24 cellular contexts compared by ENCODE assay signal in the genomic region with DNA sequence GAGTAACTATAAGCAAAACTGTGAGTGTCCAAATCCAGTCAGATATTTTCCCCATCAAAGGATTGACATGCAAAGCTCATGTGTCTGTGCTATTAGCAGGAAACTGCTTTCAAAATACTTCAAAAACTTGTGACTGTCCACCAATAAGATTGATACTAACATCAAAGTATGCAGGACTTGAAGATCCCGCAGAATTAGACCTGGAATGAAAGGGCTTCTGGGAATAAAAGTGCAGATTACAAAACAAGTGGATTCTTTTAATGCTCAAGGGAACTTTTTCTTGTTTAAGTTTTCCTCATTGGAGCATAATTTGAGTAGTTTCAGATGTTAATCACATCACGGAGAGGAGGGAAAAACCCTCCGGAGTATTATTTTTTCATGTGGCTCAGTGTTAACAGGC. TPM values are rescaled to one million over a fixed set of nuclear protein-coding genes. Genes with fewer than 3 reads are reported as not detected.
DNase-seq lines count a peak whose midpoint lies in the region; ATAC-seq and TF ChIP-seq lines count a peak whose summit lies in the region.
"Had no signal": no experiment of that assay in that cellular context is flagged by ENCODE, and none has a peak within 500 bp of the region (broad histone marks: within the 10 kb centered on the region; RNA-seq: fewer than 3 reads in every experiment).

No MANE protein-coding gene starts in this region.

- H3K23ac ChIP-seq in trophoblast cell (ENCODE audit: low read length), result no peak overlapping the region

- WGBS in trophoblast cell (ENCODE audit: extremely low coverage, insufficient coverage, insufficient read length), result no CpG with 5 or more reads among the region's 3 CpGs

- H3K27me3 Mint-ChIP-seq in GM23338 (ENCODE audit: insufficient read depth, low read depth, poor library complexity), result no peaks in the 10 kb centered on the region

- no peak overlapping the region for H3K4me2 ChIP-seq in trophoblast cell (ENCODE audit: low read length)
- no peak overlapping the region for H3K4me2 ChIP-seq in GM23338
- H3K4me2 ChIP-seq: BLaER1 treated with 17β-estradiol and CSF1 and Interleukin-3, amounts not matched to agents 10 nM and 100 nM; KMS-11 had no signal

- H3K4me3 ChIP-seq in trophoblast cell (ENCODE audit: low read depth, low read length) (no peak overlapping the region), GM23338 (no peak overlapping the region)
- H3K4me3 ChIP-seq: BLaER1 treated with 17β-estradiol and CSF1 and Interleukin-3, amounts not matched to agents 10 nM and 100 nM; GM12878 had no signal

- H3K27me3 ChIP-seq in trophoblast cell (ENCODE audit: insufficient read depth, low read length) (no peaks in the 10 kb centered on the region), GM23338 (ENCODE audit: insufficient read depth) (no peaks in the 10 kb centered on the region)
- H3K27me3 ChIP-seq: BLaER1 treated with 17β-estradiol and CSF1 and Interleukin-3, amounts not matched to agents 10 nM and 100 nM had no signal

- peaks cover 16% of the 10 kb centered on the region for H3K4me1 Mint-ChIP-seq in GM23338
- H3K4me1 Mint-ChIP-seq: T-cell had no signal

- no peak overlapping the region for H2BK12ac ChIP-seq in trophoblast cell (ENCODE audit: low read length)

- no peak overlapping the region for H3K4ac ChIP-seq in trophoblast cell (ENCODE audit: low read depth, low read length)

- H2AK5ac ChIP-seq in trophoblast cell (ENCODE audit: low read length), result no peak overlapping the region

- no peaks in the 10 kb centered on the region for H3K4me1 ChIP-seq in trophoblast cell (ENCODE audit: control insufficient read depth in 1 of 2, insufficient read depth in 2 of 2, low read length in 2 of 2)
- peaks cover 10% of the 10 kb centered on the region for H3K4me1 ChIP-seq in GM23338 (ENCODE audit: insufficient read depth)
- H3K4me1 ChIP-seq: BLaER1 treated with 17β-estradiol and CSF1 and Interleukin-3, amounts not matched to agents 10 nM and 100 nM had no signal

- no peaks in the 10 kb centered on the region for H3F3A ChIP-seq in GM23338 (replicated peaks; ENCODE audit: low read depth)

- H3K27ac ChIP-seq in trophoblast cell (ENCODE audit: low read depth, low read length), result no peak overlapping the region
- H3K27ac ChIP-seq in GM23338 (ENCODE audit: low read depth), result no peak overlapping the region
- H3K27ac ChIP-seq: BLaER1 treated with 17β-estradiol and CSF1 and Interleukin-3, amounts not matched to agents 10 nM and 100 nM; KMS-11 had no signal

- no peak overlapping the region for H3K27ac Mint-ChIP-seq in GM23338
- H3K27ac Mint-ChIP-seq: CD8-positive, alpha-beta T cell; T-cell had no signal

- no peak overlapping the region for H3K4me3 Mint-ChIP-seq in GM23338
- H3K4me3 Mint-ChIP-seq: CD8-positive, alpha-beta T cell; T-cell had no signal

- H3K9ac ChIP-seq in trophoblast cell (ENCODE audit: low read length), result no peak overlapping the region
- H3K9ac ChIP-seq: BLaER1 treated with 17β-estradiol and CSF1 and Interleukin-3, amounts not matched to agents 10 nM and 100 nM; KMS-11 had no signal

- no peaks in the 10 kb centered on the region for H3K36me3 ChIP-seq in trophoblast cell (ENCODE audit: control insufficient read depth in 1 of 2, insufficient read depth in 2 of 2, low read length in 2 of 2)
- H3K36me3 ChIP-seq in GM23338 (ENCODE audit: insufficient read depth), result no peaks in the 10 kb centered on the region
- H3K36me3 ChIP-seq: BLaER1 treated with 17β-estradiol and CSF1 and Interleukin-3, amounts not matched to agents 10 nM and 100 nM had no signal

- H3K79me2 ChIP-seq in trophoblast cell (ENCODE audit: control insufficient read depth, insufficient read depth, low read length, poor library complexity), result no peaks in the 10 kb centered on the region
- H3K79me2 ChIP-seq in GM23338 (replicated peaks; ENCODE audit: insufficient read depth), result no peaks in the 10 kb centered on the region

- H3K9me3 Mint-ChIP-seq in GM23338, result peaks cover 9% of the 10 kb centered on the region; the same call in 2 of the 3 replicates
- H3K9me3 Mint-ChIP-seq: CD8-positive, alpha-beta T cell; T-cell had no signal

- H4K91ac ChIP-seq in trophoblast cell (ENCODE audit: low read depth, low read length), result no peak overlapping the region

- H3K18ac ChIP-seq in trophoblast cell (ENCODE audit: low read length), result no peak overlapping the region

- no peak overlapping the region for H2BK5ac ChIP-seq in trophoblast cell (ENCODE audit: low read depth, low read length, poor library complexity)

- H3K79me1 ChIP-seq in trophoblast cell (ENCODE audit: low read length), result no peaks in the 10 kb centered on the region

- H3K36me3 Mint-ChIP-seq in GM23338 (ENCODE audit: low read depth), result peaks cover 3% of the 10 kb centered on the region; the same call in 2 of the 3 replicates
- H3K36me3 Mint-ChIP-seq: CD8-positive, alpha-beta T cell; T-cell had no signal

- no peaks in the 10 kb centered on the region for H4K20me1 ChIP-seq in GM23338 (replicated peaks; ENCODE audit: insufficient read depth)
- H4K20me1 ChIP-seq: BLaER1 treated with 17β-estradiol and CSF1 and Interleukin-3, amounts not matched to agents 10 nM and 100 nM had no signal

- no peak overlapping the region for H4K12ac ChIP-seq in trophoblast cell (ENCODE audit: low read depth, low read length)

- H4K8ac ChIP-seq in trophoblast cell (ENCODE audit: low read depth, low read length), result no peak overlapping the region

- no peak for TF ChIP-seq CTCF in GM23338 (conservative IDR thresholded peaks at IDR 0.05; ENCODE audit: low read depth in 2 of 2)

- ATAC-seq in GM23338, result no peak
- ATAC-seq: CD8-positive, alpha-beta T cell; GM12878; HCT116; SK-N-SH treated with all-trans-retinoic acid at 6 μM for 48 hours; T-cell had no signal

- H3K9me2 ChIP-seq in GM23338 (ENCODE audit: insufficient read depth), result peaks cover 3% of the 10 kb centered on the region

- H2AFZ ChIP-seq in trophoblast cell (ENCODE audit: insufficient read depth, low read length, poor library complexity) (no peak overlapping the region), GM23338 (no peak overlapping the region)

- no peaks in the 10 kb centered on the region for H3K9me3 ChIP-seq in trophoblast cell (ENCODE audit: insufficient read depth, low read depth, low read length)

- H2BK120ac ChIP-seq in trophoblast cell (ENCODE audit: insufficient read depth, low read length, poor library complexity), result no peak overlapping the region

- no peak overlapping the region for H3K14ac ChIP-seq in trophoblast cell (ENCODE audit: low read length)

- peak; percentile 18 for DNase-seq in AG08395 (ENCODE audit: low spot score)
- peak; percentile 34 for DNase-seq in GM03348 (ENCODE audit: low spot score)
- DNase-seq in fibroblast of gingiva (ENCODE audit: low read depth), result peak; percentile 73
- DNase-seq in trophoblast cell, result peak; percentile 20 to 39
- no peak for DNase-seq in GM23338 (ENCODE audit: low spot score)
- DNase-seq in stimulated activated CD8-positive, alpha-beta memory T cell treated with anti-CD3 and anti-CD28 coated beads, Interleukin-4, amount 100 ng/mL, for 48 hours, result no peak
- no peak for DNase-seq in SIG-M5 treated with dmso at 0.1 percent for 504 hours (lab: John Stamatoyannopoulos, UW; ENCODE audit: unreplicated experiment)
- DNase-seq: 8988T; CD8-positive, alpha-beta T cell; GF-D8; NCI-H1092 treated with DMSO at 0.1 percent for 48 hours; NCI-H1436 treated with DMSO at 0.1 percent for 48 hours; NCI-H2029; NCI-H345; NCI-H524; NCI-H774; NK-92 treated with Interleukin-12 subunit alpha and Interleukin-12 subunit beta, amount 100 ng/mL, for 24 hours; SIG-M5; T-cell had no signal

TF ChIP-seq in GM23338, 12 proteins besides CTCF, POLR2A, EP300 and RAD21 (continues in another document):
- TF ChIP-seq, protein P1, sequence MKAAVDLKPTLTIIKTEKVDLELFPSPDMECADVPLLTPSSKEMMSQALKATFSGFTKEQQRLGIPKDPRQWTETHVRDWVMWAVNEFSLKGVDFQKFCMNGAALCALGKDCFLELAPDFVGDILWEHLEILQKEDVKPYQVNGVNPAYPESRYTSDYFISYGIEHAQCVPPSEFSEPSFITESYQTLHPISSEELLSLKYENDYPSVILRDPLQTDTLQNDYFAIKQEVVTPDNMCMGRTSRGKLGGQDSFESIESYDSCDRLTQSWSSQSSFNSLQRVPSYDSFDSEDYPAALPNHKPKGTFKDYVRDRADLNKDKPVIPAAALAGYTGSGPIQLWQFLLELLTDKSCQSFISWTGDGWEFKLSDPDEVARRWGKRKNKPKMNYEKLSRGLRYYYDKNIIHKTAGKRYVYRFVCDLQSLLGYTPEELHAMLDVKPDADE (IDR thresholded peaks at IDR 0.05), result no peak
- TF ChIP-seq CREB1 (CRISPR knock-in tag; IDR thresholded peaks at IDR 0.05; ENCODE audit: low read depth) (no peak), STAT1 (IDR thresholded peaks at IDR 0.05; ENCODE audit: unreplicated experiment) (no peak)

RNA-seq across cellular contexts. Expression of a gene that starts 33.8 kb away (rescaled TPM):
- 0.10 and 0.15 TPM in 2 replicates for polyA plus RNA-seq in trophoblast cell (2013)
- total RNA-seq in GM23338 (2014; rRNA removed; shearing (Covaris generic)), result 0.97 and 1.6 TPM in 2 replicates
- polyA plus RNA-seq in GM23338 (2016; fragmentation: Nextera tagmentation; extraction: Ambion mirVana), result 0.47 and 0.66 TPM in 2 replicates
- total RNA-seq: CD8-positive, alpha-beta T cell; GM12878 had no signal
- polyA plus RNA-seq: GM12878 had no signal

Comparison
In these comparisons a context has a peak if more than half of its experiments do, and no peak if none do; other contexts are left out.
1. DNase-seq: peak in AG08395 (single experiment), GM03348 (single experiment), fibroblast of gingiva (single experiment) and trophoblast cell (2 of 2); none in GM23338 (single experiment), stimulated activated CD8-positive, alpha-beta memory T cell treated with anti-CD3 and anti-CD28 coated beads, Interleukin-4, amount 100 ng/mL, for 48 hours (single experiment) and SIG-M5 treated with dmso at 0.1 percent for 504 hours (single experiment).